Comparison of ENCODE assay signal across 8 cellular contexts in the genomic region with DNA sequence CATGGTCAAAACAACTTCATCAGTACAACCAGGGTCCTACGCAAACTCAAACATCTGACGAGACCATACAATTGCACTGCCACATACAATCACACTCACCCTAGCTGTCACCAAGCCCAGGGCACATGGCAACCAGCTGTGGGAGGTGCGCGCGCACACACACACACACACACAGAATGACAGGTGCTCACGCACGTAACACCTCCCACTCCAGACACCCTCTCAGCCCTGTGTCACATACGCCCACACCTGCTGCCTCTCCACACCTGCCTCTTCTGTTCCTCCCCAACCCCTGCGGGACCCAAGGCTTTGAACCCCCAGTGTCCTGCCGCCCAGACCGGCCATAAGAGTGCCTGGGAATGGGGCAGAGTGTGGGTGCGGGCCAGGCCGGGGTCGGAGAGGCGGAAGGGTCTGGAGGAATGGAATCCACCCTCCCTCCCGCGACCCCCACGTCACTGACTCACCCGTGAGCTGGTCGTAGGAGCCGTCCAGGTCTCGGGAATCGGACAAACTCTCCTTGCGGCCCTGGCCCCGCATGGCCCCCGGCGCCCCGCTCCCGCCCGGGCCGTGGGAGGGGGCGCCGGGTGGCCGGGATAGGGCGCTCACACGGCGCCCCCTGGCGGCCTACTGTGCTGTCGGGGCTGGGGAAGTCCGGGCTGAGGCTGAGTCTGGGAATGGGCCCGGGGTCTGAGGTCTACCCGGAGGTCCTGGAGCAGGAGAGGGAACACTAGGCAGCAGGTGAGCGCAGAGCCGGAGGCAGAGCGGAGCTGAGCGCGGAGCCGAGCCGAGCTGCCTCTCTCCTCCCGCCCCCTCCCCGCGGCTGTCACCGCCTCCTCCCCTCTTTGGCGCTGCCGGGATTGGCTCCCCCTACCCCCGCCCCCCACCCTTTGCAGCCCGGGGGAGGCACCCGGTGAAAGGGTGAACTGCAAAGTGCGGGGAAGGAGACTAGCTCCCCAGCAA. TPM values are rescaled to one million over a fixed set of nuclear protein-coding genes. Genes with fewer than 3 reads are reported as not detected.
DNase-seq lines count a peak whose midpoint lies in the region; ATAC-seq, FAIRE-seq and TF ChIP-seq lines count a peak whose summit lies in the region.

A gene (minus strand): TSS at position 769 of the 960 bp plus-strand sequence. CDS start 232 bp downstream, at position 537.

- peak within 1 kb of the TSS; percentile 67 for H3K4me3 Mint-ChIP-seq in activated T-cell treated with anti-CD3 and anti-CD28 coated beads, Interleukin-2, amount 50 U/mL, for 4 hours

- peak within 1 kb of the TSS; percentile 78 for H3K23ac ChIP-seq in neuronal stem cell (ENCODE audit: low read depth, low read length, poor library complexity)

- H4K91ac ChIP-seq in neuronal stem cell (ENCODE audit: low read depth, low read length, poor library complexity): no peak within 1 kb of the TSS

- peak; percentile 65 for TF ChIP-seq CTCF in GM12865 (IDR thresholded peaks at IDR 0.05; ENCODE audit: insufficient read depth, low read depth, low read length, missing control alignments)

- H2BK12ac ChIP-seq in neuronal stem cell (ENCODE audit: low read length): peak within 1 kb of the TSS; percentile 52

- H3K4ac ChIP-seq in neuronal stem cell (ENCODE audit: low read length): no peak within 1 kb of the TSS

- H3K36me3 Mint-ChIP-seq in activated T-cell treated with anti-CD3 and anti-CD28 coated beads, Interleukin-2, amount 50 U/mL, for 4 hours (ENCODE audit: insufficient read depth): peaks cover 13% of the 10 kb centered on the region

- peak; percentile 70 for DNase-seq in GM12865 (ENCODE audit: low read depth)
- peak; percentile 47 for DNase-seq in NCI-H345 (lab: John Stamatoyannopoulos, UW)
- peak; percentile 67 for DNase-seq in activated T-cell treated with anti-CD3 and anti-CD28 coated beads, Interleukin-2, amount 50 U/mL, for 4 hours
- DNase-seq in neuronal stem cell (ENCODE audit: low spot score): no peak
- DNase-seq in GM19239 (ENCODE audit: insufficient read length, low spot score): no peak

- peak within 1 kb of the TSS; percentile 60 for H3K4me2 ChIP-seq in neuronal stem cell (ENCODE audit: insufficient read depth, low read length, poor library complexity, severe bottlenecking)

- no peak within 1 kb of the TSS for H2AK5ac ChIP-seq in neuronal stem cell (ENCODE audit: low read depth, low read length)

- ATAC-seq in activated T-cell treated with anti-CD3 and anti-CD28 coated beads, Interleukin-2, amount 50 U/mL, for 4 hours: peak; percentile 59 to 68
- ATAC-seq in esophagus mucosa (peak; percentile 18), GM21576 (IDR thresholded peaks at IDR 0.05; ENCODE audit: unreplicated experiment) (no peak), HG02623 (IDR thresholded peaks at IDR 0.05; ENCODE audit: unreplicated experiment) (no peak)

- no peak within 1 kb of the TSS for H2AFZ ChIP-seq in neuronal stem cell (ENCODE audit: low read length)

- H3K27me3 ChIP-seq in neuronal stem cell (ENCODE audit: control insufficient read depth in 3 of 3, insufficient read depth in 3 of 3, low read depth in 1 of 3, low read length in 3 of 3): peaks cover 0 to 19% (median 0%) of the 10 kb centered on the region in 3 experiments

- no peaks in the 10 kb centered on the region for H3K27me3 Mint-ChIP-seq in activated T-cell treated with anti-CD3 and anti-CD28 coated beads, Interleukin-2, amount 50 U/mL, for 4 hours (ENCODE audit: low read depth)

- H3K9me3 Mint-ChIP-seq in activated T-cell treated with anti-CD3 and anti-CD28 coated beads, Interleukin-2, amount 50 U/mL, for 4 hours: no peaks in the 10 kb centered on the region

- H3K27ac ChIP-seq in neuronal stem cell (replicated peaks; ENCODE audit: low read length): no peak within 1 kb of the TSS

- H3K9ac ChIP-seq in neuronal stem cell (ENCODE audit: low read depth, low read length, poor library complexity): peak within 1 kb of the TSS; percentile 54

- WGBS in neuronal stem cell (ENCODE audit: extremely low coverage in 2 of 2, insufficient read length in 2 of 2, insufficient replicate concordance in 1 of 2), 2 donors: no CpG with 5 or more reads among the region's 59 CpGs

- no peak for FAIRE-seq in GM19239 (lab: Jason Lieb, UNC)

- peak within 1 kb of the TSS; percentile 54 for H3K18ac ChIP-seq in neuronal stem cell (ENCODE audit: low read length)

- no peaks in the 10 kb centered on the region for H3K9me3 ChIP-seq in neuronal stem cell (replicated peaks in 1 of 2; ENCODE audit: control insufficient read depth in 2 of 2, insufficient read depth in 1 of 2, low read depth in 1 of 2, low read length in 2 of 2)

- no peaks in the 10 kb centered on the region for H3K79me1 ChIP-seq in neuronal stem cell (ENCODE audit: low read depth, low read length)

- H3K4me1 ChIP-seq in neuronal stem cell (ENCODE audit: control insufficient read depth in 2 of 2, insufficient read depth in 1 of 2, low read depth in 1 of 2, low read length in 2 of 2): peaks cover 16 to 17% of the 10 kb centered on the region in 2 donors

- peak within 1 kb of the TSS; percentile 50 for H3K4me3 ChIP-seq in GM12865 (ENCODE audit: low read depth, low read length)
- H3K4me3 ChIP-seq in neuronal stem cell (ENCODE audit: low read length in 2 of 2): peak within 1 kb of the TSS in 1 of 2 donors; percentile 73

- no peak within 1 kb of the TSS for H3K14ac ChIP-seq in neuronal stem cell (ENCODE audit: low read length)

- no peak within 1 kb of the TSS for H2BK5ac ChIP-seq in neuronal stem cell (ENCODE audit: low read length)

- H4K8ac ChIP-seq in neuronal stem cell (ENCODE audit: low read depth, low read length): no peak within 1 kb of the TSS

- no peak within 1 kb of the TSS for H2BK15ac ChIP-seq in neuronal stem cell (ENCODE audit: low read length)

- H3K36me3 ChIP-seq in neuronal stem cell (replicated peaks in 1 of 2; ENCODE audit: control insufficient read depth in 2 of 2, insufficient read depth in 2 of 2, low read length in 2 of 2): no peaks in the 10 kb centered on the region

- no peak within 1 kb of the TSS for H2BK120ac ChIP-seq in neuronal stem cell (ENCODE audit: low read depth, low read length)

- H3K4me1 Mint-ChIP-seq in activated T-cell treated with anti-CD3 and anti-CD28 coated beads, Interleukin-2, amount 50 U/mL, for 4 hours (ENCODE audit: low read depth): peaks cover 49% of the 10 kb centered on the region

RNA-seq across cellular contexts. Expression of the gene that starts here (rescaled TPM):
- under 1 TPM; 0.23 to 0.63 (median 0.37) TPM for total RNA-seq in activated T-cell treated with anti-CD3 and anti-CD28 coated beads, Interleukin-2, amount 50 U/mL, for 4 hours
- 0.84 TPM for total RNA-seq in esophagus mucosa
- 6.4 TPM for polyA plus RNA-seq in neuronal stem cell (2013, experiment 1 of 2)
- 6.7 TPM for polyA plus RNA-seq in neuronal stem cell (2013, experiment 2 of 2)

Comparison
In these comparisons a context has a peak if more than half of its experiments do, and no peak if none do; other contexts are left out.
1. Peak in DNase-seq and ATAC-seq in activated T-cell treated with anti-CD3 and anti-CD28 coated beads, Interleukin-2, amount 50 U/mL, for 4 hours; RNA of the gene not detected or under 1 TPM.
2. Peak in ATAC-seq in esophagus mucosa; RNA of the gene not detected or under 1 TPM.
3. DNase-seq: peak in GM12865 (single experiment) and NCI-H345 (single experiment); none in neuronal stem cell (single experiment) and GM19239 (single experiment).